ENCODE assay signal across 1 cellular context in the genomic region with DNA sequence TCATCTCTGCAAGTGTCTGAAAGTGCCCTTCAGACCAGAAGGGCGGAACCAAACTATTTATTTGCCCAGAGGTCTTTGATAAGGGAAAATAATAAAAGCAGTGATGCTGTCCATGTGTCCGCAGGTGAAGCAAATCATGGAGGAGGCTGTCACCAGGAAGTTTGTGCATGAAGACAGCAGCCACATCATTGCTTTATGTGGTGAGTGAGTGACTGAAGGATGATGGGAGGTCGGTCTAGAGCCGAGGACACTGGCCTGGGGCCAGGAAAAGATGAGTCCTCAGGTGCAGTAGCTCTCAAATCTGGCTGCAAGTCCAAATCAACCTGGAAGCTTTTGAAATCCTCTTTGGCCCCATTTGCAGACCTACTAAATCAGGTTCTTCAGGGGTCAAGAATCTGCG.
TF ChIP-seq lines count a peak whose summit lies in the region.

No MANE protein-coding gene starts in this region.

TF ChIP-seq in K562, 482 proteins besides CTCF, POLR2A, EP300 and RAD21:
- TF ChIP-seq NFIC (IDR thresholded peaks at IDR 0.05), result peak; percentile 36
- TF ChIP-seq, protein P1, sequence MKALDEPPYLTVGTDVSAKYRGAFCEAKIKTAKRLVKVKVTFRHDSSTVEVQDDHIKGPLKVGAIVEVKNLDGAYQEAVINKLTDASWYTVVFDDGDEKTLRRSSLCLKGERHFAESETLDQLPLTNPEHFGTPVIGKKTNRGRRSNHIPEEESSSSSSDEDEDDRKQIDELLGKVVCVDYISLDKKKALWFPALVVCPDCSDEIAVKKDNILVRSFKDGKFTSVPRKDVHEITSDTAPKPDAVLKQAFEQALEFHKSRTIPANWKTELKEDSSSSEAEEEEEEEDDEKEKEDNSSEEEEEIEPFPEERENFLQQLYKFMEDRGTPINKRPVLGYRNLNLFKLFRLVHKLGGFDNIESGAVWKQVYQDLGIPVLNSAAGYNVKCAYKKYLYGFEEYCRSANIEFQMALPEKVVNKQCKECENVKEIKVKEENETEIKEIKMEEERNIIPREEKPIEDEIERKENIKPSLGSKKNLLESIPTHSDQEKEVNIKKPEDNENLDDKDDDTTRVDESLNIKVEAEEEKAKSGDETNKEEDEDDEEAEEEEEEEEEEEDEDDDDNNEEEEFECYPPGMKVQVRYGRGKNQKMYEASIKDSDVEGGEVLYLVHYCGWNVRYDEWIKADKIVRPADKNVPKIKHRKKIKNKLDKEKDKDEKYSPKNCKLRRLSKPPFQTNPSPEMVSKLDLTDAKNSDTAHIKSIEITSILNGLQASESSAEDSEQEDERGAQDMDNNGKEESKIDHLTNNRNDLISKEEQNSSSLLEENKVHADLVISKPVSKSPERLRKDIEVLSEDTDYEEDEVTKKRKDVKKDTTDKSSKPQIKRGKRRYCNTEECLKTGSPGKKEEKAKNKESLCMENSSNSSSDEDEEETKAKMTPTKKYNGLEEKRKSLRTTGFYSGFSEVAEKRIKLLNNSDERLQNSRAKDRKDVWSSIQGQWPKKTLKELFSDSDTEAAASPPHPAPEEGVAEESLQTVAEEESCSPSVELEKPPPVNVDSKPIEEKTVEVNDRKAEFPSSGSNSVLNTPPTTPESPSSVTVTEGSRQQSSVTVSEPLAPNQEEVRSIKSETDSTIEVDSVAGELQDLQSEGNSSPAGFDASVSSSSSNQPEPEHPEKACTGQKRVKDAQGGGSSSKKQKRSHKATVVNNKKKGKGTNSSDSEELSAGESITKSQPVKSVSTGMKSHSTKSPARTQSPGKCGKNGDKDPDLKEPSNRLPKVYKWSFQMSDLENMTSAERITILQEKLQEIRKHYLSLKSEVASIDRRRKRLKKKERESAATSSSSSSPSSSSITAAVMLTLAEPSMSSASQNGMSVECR (CRISPR knock-in tag; IDR thresholded peaks at IDR 0.05), result no peak
